ENCODE assay signal across 8 cellular contexts in genomic region chr10:87092356-87092860, GRCh38.
DNase-seq lines count a peak whose midpoint lies in the region; ATAC-seq and TF ChIP-seq lines count a peak whose summit lies in the region.

No MANE protein-coding gene starts in this region.

- H3K36me3 ChIP-seq in parathyroid adenoma (ENCODE audit: control insufficient read depth, insufficient read depth, low read length): no peaks in the 10 kb centered on the region

- peak overlapping the region; percentile 74 for H3K4me3 ChIP-seq in GM12875 (ENCODE audit: low read depth, low read length)
- H3K4me3 ChIP-seq in parathyroid adenoma (ENCODE audit: low read depth, low read length): peak overlapping the region; percentile 11

- H3K27me3 ChIP-seq in parathyroid adenoma (ENCODE audit: control insufficient read depth, insufficient read depth, low read length): no peaks in the 10 kb centered on the region

- ATAC-seq in HG02759 (IDR thresholded peaks at IDR 0.05; ENCODE audit: unreplicated experiment): no peak
- ATAC-seq in GM18519 (IDR thresholded peaks at IDR 0.05; ENCODE audit: low FRiP score, unreplicated experiment): no peak

- no peak overlapping the region for H3K9ac ChIP-seq in parathyroid adenoma

- no peak overlapping the region for H3K27ac ChIP-seq in parathyroid adenoma

- H3K9me3 ChIP-seq in parathyroid adenoma (ENCODE audit: control insufficient read depth, low read length): no peaks in the 10 kb centered on the region

- peaks cover 17% of the 10 kb centered on the region for H3K79me2 ChIP-seq in parathyroid adenoma

- peak overlapping the region; percentile 79 for H3K4me2 ChIP-seq in parathyroid adenoma (ENCODE audit: low read length)

- DNase-seq in SW480 (ENCODE audit: low spot score): peak; percentile 7
- peak; percentile 77 for DNase-seq in fibroblast of gingiva (ENCODE audit: low read depth)
- no peak for DNase-seq in NCI-H526 treated with DMSO at 0.1 percent for 48 hours (lab: John Stamatoyannopoulos, UW)
- no peak for DNase-seq in T-helper 9 cell

- no peaks in the 10 kb centered on the region for H3K4me1 ChIP-seq in parathyroid adenoma

- H2AFZ ChIP-seq in parathyroid adenoma: no peak overlapping the region

- TF ChIP-seq CTCF in GM12875 (IDR thresholded peaks at IDR 0.05; ENCODE audit: borderline replicate concordance, insufficient read depth, low read depth, low read length) (no peak), parathyroid adenoma (IDR thresholded peaks at IDR 0.05) (no peak)

Comparison
In these comparisons a context has a peak if more than half of its experiments do, and no peak if none do; other contexts are left out.
1. DNase-seq: peak in SW480 (single experiment) and fibroblast of gingiva (single experiment); none in NCI-H526 treated with DMSO at 0.1 percent for 48 hours (single experiment) and T-helper 9 cell (single experiment).